8 cellular contexts compared by ENCODE assay signal in the genomic region with DNA sequence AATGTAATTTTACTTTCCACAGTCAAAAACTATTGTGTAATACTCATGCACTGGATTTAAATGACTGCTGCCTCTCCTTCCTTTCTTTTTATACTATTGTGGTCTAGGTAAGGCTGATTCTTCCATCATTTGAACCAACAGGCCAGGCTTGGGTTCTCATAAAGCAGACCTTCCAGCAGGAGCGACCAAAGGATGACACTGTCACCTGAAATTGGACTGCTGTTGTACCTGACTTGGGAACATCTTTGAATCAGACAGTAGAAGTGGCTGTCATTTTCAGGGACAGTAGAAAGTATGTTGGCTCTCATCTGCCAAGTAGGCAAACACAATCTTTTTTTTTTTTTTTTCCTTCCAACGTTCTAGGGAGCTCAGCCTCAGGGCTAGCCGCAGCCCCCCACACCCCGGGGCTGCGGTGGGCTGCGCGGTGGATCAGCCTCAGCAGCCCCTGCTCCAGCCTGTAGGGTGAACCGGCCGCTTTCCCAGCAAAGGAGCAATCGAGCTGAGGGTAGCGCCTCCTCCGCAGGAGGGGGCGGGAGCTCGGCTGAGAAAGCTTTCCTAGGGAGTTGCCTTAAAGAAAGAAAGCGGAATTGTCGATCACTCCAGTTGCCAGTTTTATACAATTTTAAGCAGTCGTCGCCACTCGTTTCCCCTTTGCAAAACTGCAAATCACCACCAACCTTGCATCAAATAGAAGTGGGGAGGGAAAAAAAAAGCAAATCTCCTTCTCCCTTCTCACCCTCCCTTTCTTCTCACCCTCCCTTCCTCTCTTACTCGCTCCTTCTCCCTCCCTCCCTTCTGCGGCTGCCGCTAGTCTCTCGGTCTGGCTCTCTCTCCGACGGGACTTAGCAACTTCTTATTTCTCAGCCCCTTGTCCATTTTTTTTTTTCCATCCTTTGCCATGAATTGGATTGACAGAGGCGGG. TPM values are rescaled to one million over a fixed set of nuclear protein-coding genes. Genes with fewer than 3 reads are reported as not detected.
A peak's percentile ranks its signal among the peaks of the same experiment; 100 is the strongest.
DNase-seq lines count a peak whose midpoint lies in the region; ATAC-seq, FAIRE-seq and TF ChIP-seq lines count a peak whose summit lies in the region.

Gene PDE3A, plus strand, starts transcription at position 807 of the 922 bp plus-strand sequence. CDS start 748 bp downstream, outside the sequence.

- peaks cover 11% of the 10 kb centered on the region for H3K4me1 Mint-ChIP-seq in activated CD8-positive, alpha-beta T cell treated with anti-CD3 and anti-CD28 coated beads for 36 hours (ENCODE audit: low read depth)
- peaks cover 9% of the 10 kb centered on the region for H3K4me1 Mint-ChIP-seq in nephron

- H3K4me1 ChIP-seq in BE2C = peaks cover 8% of the 10 kb centered on the region
- H3K4me1 ChIP-seq in HUES6 (ENCODE audit: control insufficient read depth, insufficient read depth, low read length) = peaks cover 8% of the 10 kb centered on the region; the same call in 1 of the 2 replicates
- peaks cover 0 to 12% (median 3%) of the 10 kb centered on the region in 3 donors for H3K4me1 ChIP-seq in gastroesophageal sphincter

- H3K27ac ChIP-seq in HUES6 (ENCODE audit: low read depth, low read length) (no peak within 1 kb of the TSS), gastroesophageal sphincter (peak within 1 kb of the TSS; percentile 93 to 98 (median 96))

- CTCF ChIA-PET in activated CD8-positive, alpha-beta T cell treated with anti-CD3 and anti-CD28 coated beads for 36 hours (lab: Charles Lee) = interaction anchor here (0.6 kb wide), 1 partner anchor 144 kb away, joined by 3 read pairs; no protein-coding TSS in a partner anchor

- H3K36me3 Mint-ChIP-seq in activated CD8-positive, alpha-beta T cell treated with anti-CD3 and anti-CD28 coated beads for 36 hours (ENCODE audit: low read depth) = no peaks in the 10 kb centered on the region
- no peaks in the 10 kb centered on the region for H3K36me3 Mint-ChIP-seq in nephron (ENCODE audit: low read depth)

- peak; percentile 68 for DNase-seq in BE2C
- no peak for DNase-seq in activated CD8-positive, alpha-beta T cell treated with anti-CD3 and anti-CD28 coated beads for 36 hours
- no peak for DNase-seq in NCI-H526 treated with DMSO at 0.1 percent for 48 hours (lab: John Stamatoyannopoulos, UW)
- DNase-seq in D721Med (ENCODE audit: insufficient read length, low spot score) = no peak
- DNase-seq in activated CD8-positive, alpha-beta memory T cell treated with anti-CD3 and anti-CD28 coated beads, Interleukin-2, amount 50 U/mL, for 48 hours = no peak

- H3K27me3 ChIP-seq in BE2C (peaks cover 12% of the 10 kb centered on the region), HUES6 (ENCODE audit: control insufficient read depth, insufficient read depth, low read length) (peaks cover 50% of the 10 kb centered on the region), gastroesophageal sphincter (no peaks in the 10 kb centered on the region)

- intact Hi-C loops in activated CD8-positive, alpha-beta T cell treated with anti-CD3 and anti-CD28 coated beads for 36 hours (cut with micrococcal nuclease) = no loop called here

- H3K27ac Mint-ChIP-seq in activated CD8-positive, alpha-beta T cell treated with anti-CD3 and anti-CD28 coated beads for 36 hours = no peak within 1 kb of the TSS
- peak within 1 kb of the TSS; percentile 94 to 97 (median 96) for H3K27ac Mint-ChIP-seq in nephron

- H3K9me3 ChIP-seq in BE2C = no peaks in the 10 kb centered on the region
- no peaks in the 10 kb centered on the region for H3K9me3 ChIP-seq in HUES6 (ENCODE audit: control insufficient read depth, insufficient read depth, low read depth, low read length)
- no peaks in the 10 kb centered on the region for H3K9me3 ChIP-seq in gastroesophageal sphincter

- H3K4me3 ChIP-seq in BE2C (ENCODE audit: low read depth, low read length) (peak within 1 kb of the TSS; percentile 76), HUES6 (ENCODE audit: low read depth, low read length) (peak within 1 kb of the TSS; percentile 89), gastroesophageal sphincter (peak within 1 kb of the TSS; percentile 75 to 79)

- no peak for TF ChIP-seq EP300 in gastroesophageal sphincter (IDR thresholded peaks at IDR 0.05)

- 0 to 2% methylated on average over 11 to 12 of the region's 26 CpGs for WGBS in gastroesophageal sphincter (ENCODE audit: low coverage in 1 of 2), 2 donors

- peak within 1 kb of the TSS; percentile 64 for H3K9ac ChIP-seq in HUES6 (ENCODE audit: low read length)

- no peak for ATAC-seq in activated CD8-positive, alpha-beta T cell treated with anti-CD3 and anti-CD28 coated beads for 36 hours
- peak; percentile 70 for ATAC-seq in gastroesophageal sphincter

- peak within 1 kb of the TSS; percentile 49 for H3K4me3 Mint-ChIP-seq in activated CD8-positive, alpha-beta T cell treated with anti-CD3 and anti-CD28 coated beads for 36 hours
- H3K4me3 Mint-ChIP-seq in nephron = peak within 1 kb of the TSS; percentile 94 to 97 (median 96)

- TF ChIP-seq CTCF in BE2C (IDR thresholded peaks at IDR 0.05; ENCODE audit: low read depth, low read length) (0 out of 2 replicates have a peak, but pooled peaks have one; percentile 13), gastroesophageal sphincter (IDR thresholded peaks at IDR 0.05) (peak in 3 of 4 experiments; percentile 55 to 60 (median 57)), nephron (IDR thresholded peaks at IDR 0.05; ENCODE audit: unreplicated experiment in 3 of 3) (peak in 2 of 3 experiments; percentile 24 to 34), D721Med (IDR thresholded peaks at IDR 0.05; ENCODE audit: insufficient read depth, missing control alignments) (no peak)
- no peak for TF ChIP-seq CTCF in activated CD8-positive, alpha-beta T cell treated with anti-CD3 and anti-CD28 coated beads for 36 hours (IDR thresholded peaks at IDR 0.05)

- H3K27me3 Mint-ChIP-seq in activated CD8-positive, alpha-beta T cell treated with anti-CD3 and anti-CD28 coated beads for 36 hours = peaks cover 40% of the 10 kb centered on the region
- peaks cover 11% of the 10 kb centered on the region for H3K27me3 Mint-ChIP-seq in nephron (ENCODE audit: low read depth)

- H3K9me3 Mint-ChIP-seq in activated CD8-positive, alpha-beta T cell treated with anti-CD3 and anti-CD28 coated beads for 36 hours = no peaks in the 10 kb centered on the region
- no peaks in the 10 kb centered on the region for H3K9me3 Mint-ChIP-seq in nephron

- H3K36me3 ChIP-seq in BE2C (no peaks in the 10 kb centered on the region), HUES6 (ENCODE audit: control insufficient read depth, insufficient read depth, low read length) (no peaks in the 10 kb centered on the region), gastroesophageal sphincter (no peaks in the 10 kb centered on the region)

- FAIRE-seq in D721Med (lab: Jason Lieb, UNC) = no peak

- POLR2A ChIA-PET in activated CD8-positive, alpha-beta T cell treated with anti-CD3 and anti-CD28 coated beads for 36 hours (lab: Charles Lee) = no interaction called here

- no peak for TF ChIP-seq POLR2A in gastroesophageal sphincter (IDR thresholded peaks at IDR 0.05)

RNA-seq across cellular contexts. Expression of gene PDE3A, which starts in this region (rescaled TPM):
- polyA plus RNA-seq in BE2C (2012; ENCODE audit: insufficient read depth, insufficient read length, low read depth) = 0.26 TPM
- not detected for total RNA-seq in activated CD8-positive, alpha-beta T cell treated with anti-CD3 and anti-CD28 coated beads for 36 hours
- 100 to 1,000 TPM; 104 to 194 (median 139) TPM for total RNA-seq in gastroesophageal sphincter

Comparison
In these comparisons a context has a peak if more than half of its experiments do, and no peak if none do; other contexts are left out.
1. RNA of gene PDE3A (total RNA-seq): 104 to 194 TPM in gastroesophageal sphincter; not detected in activated CD8-positive, alpha-beta T cell treated with anti-CD3 and anti-CD28 coated beads for 36 hours; every median in the first group is over 100 times any median in the second.
2. CTCF ChIP-seq: peak in BE2C (single experiment), gastroesophageal sphincter (3 of 4) and nephron (2 of 3); none in activated CD8-positive, alpha-beta T cell treated with anti-CD3 and anti-CD28 coated beads for 36 hours (single experiment) and D721Med (single experiment).
3. Peak in every context shown above with its lines, with median percentiles within 50 percentile points of each other: H3K4me3 ChIP-seq.